1 cellular context compared by ENCODE assay signal in the genomic region with DNA sequence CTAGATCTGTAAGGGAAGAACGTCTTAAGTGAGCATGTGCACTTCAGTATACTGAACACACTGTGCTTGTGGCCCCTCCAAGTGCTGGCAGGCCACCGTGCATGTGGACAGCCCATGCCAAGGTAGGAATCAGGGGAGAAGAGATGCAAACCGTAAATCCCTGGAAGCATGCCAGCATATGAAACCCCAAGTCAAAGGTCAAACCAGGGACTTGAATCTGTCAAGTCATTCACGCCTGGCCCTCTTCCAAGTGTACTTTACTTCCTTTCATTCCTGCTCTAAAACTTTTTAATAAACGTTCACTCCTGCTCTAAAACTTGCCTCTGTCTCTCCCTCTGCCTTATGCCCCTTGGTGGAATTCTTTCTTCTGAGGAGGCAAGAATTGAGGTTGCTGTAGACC.
TF ChIP-seq lines count a peak whose summit lies in the region.

No MANE protein-coding gene starts in this region.

TF ChIP-seq in K562, 482 proteins besides CTCF, POLR2A, EP300 and RAD21 (continued from another document and continues in another):
- TF ChIP-seq, protein P1, sequence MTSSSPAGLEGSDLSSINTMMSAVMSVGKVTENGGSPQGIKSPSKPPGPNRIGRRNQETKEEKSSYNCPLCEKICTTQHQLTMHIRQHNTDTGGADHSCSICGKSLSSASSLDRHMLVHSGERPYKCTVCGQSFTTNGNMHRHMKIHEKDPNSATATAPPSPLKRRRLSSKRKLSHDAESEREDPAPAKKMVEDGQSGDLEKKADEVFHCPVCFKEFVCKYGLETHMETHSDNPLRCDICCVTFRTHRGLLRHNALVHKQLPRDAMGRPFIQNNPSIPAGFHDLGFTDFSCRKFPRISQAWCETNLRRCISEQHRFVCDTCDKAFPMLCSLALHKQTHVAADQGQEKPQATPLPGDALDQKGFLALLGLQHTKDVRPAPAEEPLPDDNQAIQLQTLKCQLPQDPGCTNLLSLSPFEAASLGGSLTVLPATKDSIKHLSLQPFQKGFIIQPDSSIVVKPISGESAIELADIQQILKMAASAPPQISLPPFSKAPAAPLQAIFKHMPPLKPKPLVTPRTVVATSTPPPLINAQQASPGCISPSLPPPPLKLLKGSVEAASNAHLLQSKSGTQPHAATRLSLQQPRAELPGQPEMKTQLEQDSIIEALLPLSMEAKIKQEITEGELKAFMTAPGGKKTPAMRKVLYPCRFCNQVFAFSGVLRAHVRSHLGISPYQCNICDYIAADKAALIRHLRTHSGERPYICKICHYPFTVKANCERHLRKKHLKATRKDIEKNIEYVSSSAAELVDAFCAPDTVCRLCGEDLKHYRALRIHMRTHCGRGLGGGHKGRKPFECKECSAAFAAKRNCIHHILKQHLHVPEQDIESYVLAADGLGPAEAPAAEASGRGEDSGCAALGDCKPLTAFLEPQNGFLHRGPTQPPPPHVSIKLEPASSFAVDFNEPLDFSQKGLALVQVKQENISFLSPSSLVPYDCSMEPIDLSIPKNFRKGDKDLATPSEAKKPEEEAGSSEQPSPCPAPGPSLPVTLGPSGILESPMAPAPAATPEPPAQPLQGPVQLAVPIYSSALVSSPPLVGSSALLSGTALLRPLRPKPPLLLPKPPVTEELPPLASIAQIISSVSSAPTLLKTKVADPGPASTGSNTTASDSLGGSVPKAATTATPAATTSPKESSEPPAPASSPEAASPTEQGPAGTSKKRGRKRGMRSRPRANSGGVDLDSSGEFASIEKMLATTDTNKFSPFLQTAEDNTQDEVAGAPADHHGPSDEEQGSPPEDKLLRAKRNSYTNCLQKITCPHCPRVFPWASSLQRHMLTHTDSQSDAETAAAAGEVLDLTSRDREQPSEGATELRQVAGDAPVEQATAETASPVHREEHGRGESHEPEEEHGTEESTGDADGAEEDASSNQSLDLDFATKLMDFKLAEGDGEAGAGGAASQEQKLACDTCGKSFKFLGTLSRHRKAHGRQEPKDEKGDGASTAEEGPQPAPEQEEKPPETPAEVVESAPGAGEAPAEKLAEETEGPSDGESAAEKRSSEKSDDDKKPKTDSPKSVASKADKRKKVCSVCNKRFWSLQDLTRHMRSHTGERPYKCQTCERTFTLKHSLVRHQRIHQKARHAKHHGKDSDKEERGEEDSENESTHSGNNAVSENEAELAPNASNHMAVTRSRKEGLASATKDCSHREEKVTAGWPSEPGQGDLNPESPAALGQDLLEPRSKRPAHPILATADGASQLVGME (CRISPR knock-in tag; IDR thresholded peaks at IDR 0.05), result no peak
- TF ChIP-seq PURB (CRISPR knock-in tag; IDR thresholded peaks at IDR 0.05; ENCODE audit: low read depth), result no peak
- TF ChIP-seq L3MBTL2 (IDR thresholded peaks at IDR 0.05), result peak; percentile 14; the same call in 1 of the 2 replicates
- TF ChIP-seq ZNF316 (IDR thresholded peaks at IDR 0.05), result peak; percentile 90
- no peak for TF ChIP-seq FIP1L1 (IDR thresholded peaks at IDR 0.05; ENCODE audit: low read depth, low read length, poor library complexity, severe bottlenecking)
- TF ChIP-seq MEIS2 (IDR thresholded peaks at IDR 0.05; ENCODE audit: partially characterized antibody), result no peak
- TF ChIP-seq CBFB (CRISPR knock-in tag; IDR thresholded peaks at IDR 0.05), result no peak
- TF ChIP-seq CBFA2T2 (conservative IDR thresholded peaks at IDR 0.05), result no peak
- TF ChIP-seq SRF (CRISPR knock-in tag; IDR thresholded peaks at IDR 0.05), result no peak
- TF ChIP-seq SMARCE1 (IDR thresholded peaks at IDR 0.05), result peak; percentile 30; the same call in 1 of the 2 replicates
- TF ChIP-seq, protein P2, sequence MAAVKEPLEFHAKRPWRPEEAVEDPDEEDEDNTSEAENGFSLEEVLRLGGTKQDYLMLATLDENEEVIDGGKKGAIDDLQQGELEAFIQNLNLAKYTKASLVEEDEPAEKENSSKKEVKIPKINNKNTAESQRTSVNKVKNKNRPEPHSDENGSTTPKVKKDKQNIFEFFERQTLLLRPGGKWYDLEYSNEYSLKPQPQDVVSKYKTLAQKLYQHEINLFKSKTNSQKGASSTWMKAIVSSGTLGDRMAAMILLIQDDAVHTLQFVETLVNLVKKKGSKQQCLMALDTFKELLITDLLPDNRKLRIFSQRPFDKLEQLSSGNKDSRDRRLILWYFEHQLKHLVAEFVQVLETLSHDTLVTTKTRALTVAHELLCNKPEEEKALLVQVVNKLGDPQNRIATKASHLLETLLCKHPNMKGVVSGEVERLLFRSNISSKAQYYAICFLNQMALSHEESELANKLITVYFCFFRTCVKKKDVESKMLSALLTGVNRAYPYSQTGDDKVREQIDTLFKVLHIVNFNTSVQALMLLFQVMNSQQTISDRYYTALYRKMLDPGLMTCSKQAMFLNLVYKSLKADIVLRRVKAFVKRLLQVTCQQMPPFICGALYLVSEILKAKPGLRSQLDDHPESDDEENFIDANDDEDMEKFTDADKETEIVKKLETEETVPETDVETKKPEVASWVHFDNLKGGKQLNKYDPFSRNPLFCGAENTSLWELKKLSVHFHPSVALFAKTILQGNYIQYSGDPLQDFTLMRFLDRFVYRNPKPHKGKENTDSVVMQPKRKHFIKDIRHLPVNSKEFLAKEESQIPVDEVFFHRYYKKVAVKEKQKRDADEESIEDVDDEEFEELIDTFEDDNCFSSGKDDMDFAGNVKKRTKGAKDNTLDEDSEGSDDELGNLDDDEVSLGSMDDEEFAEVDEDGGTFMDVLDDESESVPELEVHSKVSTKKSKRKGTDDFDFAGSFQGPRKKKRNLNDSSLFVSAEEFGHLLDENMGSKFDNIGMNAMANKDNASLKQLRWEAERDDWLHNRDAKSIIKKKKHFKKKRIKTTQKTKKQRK (IDR thresholded peaks at IDR 0.05; ENCODE audit: borderline replicate concordance, low read depth, low read length), result no peak
- TF ChIP-seq, protein P3, sequence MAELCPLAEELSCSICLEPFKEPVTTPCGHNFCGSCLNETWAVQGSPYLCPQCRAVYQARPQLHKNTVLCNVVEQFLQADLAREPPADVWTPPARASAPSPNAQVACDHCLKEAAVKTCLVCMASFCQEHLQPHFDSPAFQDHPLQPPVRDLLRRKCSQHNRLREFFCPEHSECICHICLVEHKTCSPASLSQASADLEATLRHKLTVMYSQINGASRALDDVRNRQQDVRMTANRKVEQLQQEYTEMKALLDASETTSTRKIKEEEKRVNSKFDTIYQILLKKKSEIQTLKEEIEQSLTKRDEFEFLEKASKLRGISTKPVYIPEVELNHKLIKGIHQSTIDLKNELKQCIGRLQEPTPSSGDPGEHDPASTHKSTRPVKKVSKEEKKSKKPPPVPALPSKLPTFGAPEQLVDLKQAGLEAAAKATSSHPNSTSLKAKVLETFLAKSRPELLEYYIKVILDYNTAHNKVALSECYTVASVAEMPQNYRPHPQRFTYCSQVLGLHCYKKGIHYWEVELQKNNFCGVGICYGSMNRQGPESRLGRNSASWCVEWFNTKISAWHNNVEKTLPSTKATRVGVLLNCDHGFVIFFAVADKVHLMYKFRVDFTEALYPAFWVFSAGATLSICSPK (IDR thresholded peaks at IDR 0.05; ENCODE audit: borderline replicate concordance), result no peak
- TF ChIP-seq MYC (IDR thresholded peaks at IDR 0.05; ENCODE audit: low read depth, low read length), result no peak
- no peak for TF ChIP-seq MYC (CRISPR knock-in tag; IDR thresholded peaks at IDR 0.05; ENCODE audit: borderline replicate concordance, low read depth)
- TF ChIP-seq NR2C2 (CRISPR knock-in tag; IDR thresholded peaks at IDR 0.05), result no peak
- TF ChIP-seq NR2C2 (tag; IDR thresholded peaks at IDR 0.05), result peak; percentile 89
- TF ChIP-seq ZNF354B (CRISPR knock-in tag; IDR thresholded peaks at IDR 0.05), result no peak
- TF ChIP-seq SOX6 (IDR thresholded peaks at IDR 0.05), result peak; percentile 11; the same call in 1 of the 2 replicates
- no peak for TF ChIP-seq ZNF583 (CRISPR knock-in tag; IDR thresholded peaks at IDR 0.05)
- peak; percentile 72 for TF ChIP-seq DPF2 (IDR thresholded peaks at IDR 0.05)
- no peak for TF ChIP-seq LCOR (CRISPR knock-in tag; IDR thresholded peaks at IDR 0.05)
- no peak for TF ChIP-seq SIN3B (IDR thresholded peaks at IDR 0.05; ENCODE audit: low read depth)
- TF ChIP-seq, protein P4, sequence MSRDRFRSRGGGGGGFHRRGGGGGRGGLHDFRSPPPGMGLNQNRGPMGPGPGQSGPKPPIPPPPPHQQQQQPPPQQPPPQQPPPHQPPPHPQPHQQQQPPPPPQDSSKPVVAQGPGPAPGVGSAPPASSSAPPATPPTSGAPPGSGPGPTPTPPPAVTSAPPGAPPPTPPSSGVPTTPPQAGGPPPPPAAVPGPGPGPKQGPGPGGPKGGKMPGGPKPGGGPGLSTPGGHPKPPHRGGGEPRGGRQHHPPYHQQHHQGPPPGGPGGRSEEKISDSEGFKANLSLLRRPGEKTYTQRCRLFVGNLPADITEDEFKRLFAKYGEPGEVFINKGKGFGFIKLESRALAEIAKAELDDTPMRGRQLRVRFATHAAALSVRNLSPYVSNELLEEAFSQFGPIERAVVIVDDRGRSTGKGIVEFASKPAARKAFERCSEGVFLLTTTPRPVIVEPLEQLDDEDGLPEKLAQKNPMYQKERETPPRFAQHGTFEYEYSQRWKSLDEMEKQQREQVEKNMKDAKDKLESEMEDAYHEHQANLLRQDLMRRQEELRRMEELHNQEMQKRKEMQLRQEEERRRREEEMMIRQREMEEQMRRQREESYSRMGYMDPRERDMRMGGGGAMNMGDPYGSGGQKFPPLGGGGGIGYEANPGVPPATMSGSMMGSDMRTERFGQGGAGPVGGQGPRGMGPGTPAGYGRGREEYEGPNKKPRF (IDR thresholded peaks at IDR 0.05; ENCODE audit: low read depth, low read length), result no peak
- peak in 1 of 2 experiments; percentile 90; a peak in 2 of 3 replicates for TF ChIP-seq CBX3 (IDR thresholded peaks at IDR 0.05; ENCODE audit: borderline replicate concordance in 1 of 2, low read length in 2 of 2)
- no peak for TF ChIP-seq ZNF143 (CRISPR knock-in tag; IDR thresholded peaks at IDR 0.05)
- TF ChIP-seq, protein P5, sequence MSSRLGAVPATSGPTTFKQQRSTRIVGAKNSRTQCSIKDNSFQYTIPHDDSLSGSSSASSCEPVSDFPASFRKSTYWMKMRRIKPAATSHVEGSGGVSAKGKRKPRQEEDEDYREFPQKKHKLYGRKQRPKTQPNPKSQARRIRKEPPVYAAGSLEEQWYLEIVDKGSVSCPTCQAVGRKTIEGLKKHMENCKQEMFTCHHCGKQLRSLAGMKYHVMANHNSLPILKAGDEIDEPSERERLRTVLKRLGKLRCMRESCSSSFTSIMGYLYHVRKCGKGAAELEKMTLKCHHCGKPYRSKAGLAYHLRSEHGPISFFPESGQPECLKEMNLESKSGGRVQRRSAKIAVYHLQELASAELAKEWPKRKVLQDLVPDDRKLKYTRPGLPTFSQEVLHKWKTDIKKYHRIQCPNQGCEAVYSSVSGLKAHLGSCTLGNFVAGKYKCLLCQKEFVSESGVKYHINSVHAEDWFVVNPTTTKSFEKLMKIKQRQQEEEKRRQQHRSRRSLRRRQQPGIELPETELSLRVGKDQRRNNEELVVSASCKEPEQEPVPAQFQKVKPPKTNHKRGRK (tag; IDR thresholded peaks at IDR 0.05), result no peak
- TF ChIP-seq, protein P6, sequence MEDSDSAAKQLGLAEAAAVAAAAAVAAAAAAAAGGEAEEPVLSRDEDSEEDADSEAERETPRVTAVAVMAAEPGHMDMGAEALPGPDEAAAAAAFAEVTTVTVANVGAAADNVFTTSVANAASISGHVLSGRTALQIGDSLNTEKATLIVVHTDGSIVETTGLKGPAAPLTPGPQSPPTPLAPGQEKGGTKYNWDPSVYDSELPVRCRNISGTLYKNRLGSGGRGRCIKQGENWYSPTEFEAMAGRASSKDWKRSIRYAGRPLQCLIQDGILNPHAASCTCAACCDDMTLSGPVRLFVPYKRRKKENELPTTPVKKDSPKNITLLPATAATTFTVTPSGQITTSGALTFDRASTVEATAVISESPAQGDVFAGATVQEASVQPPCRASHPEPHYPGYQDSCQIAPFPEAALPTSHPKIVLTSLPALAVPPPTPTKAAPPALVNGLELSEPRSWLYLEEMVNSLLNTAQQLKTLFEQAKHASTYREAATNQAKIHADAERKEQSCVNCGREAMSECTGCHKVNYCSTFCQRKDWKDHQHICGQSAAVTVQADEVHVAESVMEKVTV (CRISPR knock-in tag; IDR thresholded peaks at IDR 0.05), result no peak
- peak; percentile 75 for TF ChIP-seq MAFK (IDR thresholded peaks at IDR 0.05; ENCODE audit: low read length)
- TF ChIP-seq ZBED1 (IDR thresholded peaks at IDR 0.05), result no peak
- no peak for TF ChIP-seq RAD51 (IDR thresholded peaks at IDR 0.05; ENCODE audit: borderline replicate concordance, low read depth)
- TF ChIP-seq ZNF263 (CRISPR knock-in tag; IDR thresholded peaks at IDR 0.05; ENCODE audit: borderline replicate concordance), result no peak
- TF ChIP-seq NFIX (CRISPR knock-in tag; IDR thresholded peaks at IDR 0.05; ENCODE audit: low read depth), result peak; percentile 42; the same call in 1 of the 2 replicates
- 0 out of 2 replicates have a peak, but pooled peaks have one; percentile 39 for TF ChIP-seq GATAD2A (IDR thresholded peaks at IDR 0.05)
- TF ChIP-seq POLR2AphosphoS5 (IDR thresholded peaks at IDR 0.05; ENCODE audit: control insufficient read depth, insufficient read depth, low read depth, low read length), result 0 out of 2 replicates have a peak, but pooled peaks have one; percentile 26
- TF ChIP-seq HNRNPLL (IDR thresholded peaks at IDR 0.05; ENCODE audit: low read depth, low read length, poor library complexity, severe bottlenecking), result no peak
- TF ChIP-seq, protein P7, sequence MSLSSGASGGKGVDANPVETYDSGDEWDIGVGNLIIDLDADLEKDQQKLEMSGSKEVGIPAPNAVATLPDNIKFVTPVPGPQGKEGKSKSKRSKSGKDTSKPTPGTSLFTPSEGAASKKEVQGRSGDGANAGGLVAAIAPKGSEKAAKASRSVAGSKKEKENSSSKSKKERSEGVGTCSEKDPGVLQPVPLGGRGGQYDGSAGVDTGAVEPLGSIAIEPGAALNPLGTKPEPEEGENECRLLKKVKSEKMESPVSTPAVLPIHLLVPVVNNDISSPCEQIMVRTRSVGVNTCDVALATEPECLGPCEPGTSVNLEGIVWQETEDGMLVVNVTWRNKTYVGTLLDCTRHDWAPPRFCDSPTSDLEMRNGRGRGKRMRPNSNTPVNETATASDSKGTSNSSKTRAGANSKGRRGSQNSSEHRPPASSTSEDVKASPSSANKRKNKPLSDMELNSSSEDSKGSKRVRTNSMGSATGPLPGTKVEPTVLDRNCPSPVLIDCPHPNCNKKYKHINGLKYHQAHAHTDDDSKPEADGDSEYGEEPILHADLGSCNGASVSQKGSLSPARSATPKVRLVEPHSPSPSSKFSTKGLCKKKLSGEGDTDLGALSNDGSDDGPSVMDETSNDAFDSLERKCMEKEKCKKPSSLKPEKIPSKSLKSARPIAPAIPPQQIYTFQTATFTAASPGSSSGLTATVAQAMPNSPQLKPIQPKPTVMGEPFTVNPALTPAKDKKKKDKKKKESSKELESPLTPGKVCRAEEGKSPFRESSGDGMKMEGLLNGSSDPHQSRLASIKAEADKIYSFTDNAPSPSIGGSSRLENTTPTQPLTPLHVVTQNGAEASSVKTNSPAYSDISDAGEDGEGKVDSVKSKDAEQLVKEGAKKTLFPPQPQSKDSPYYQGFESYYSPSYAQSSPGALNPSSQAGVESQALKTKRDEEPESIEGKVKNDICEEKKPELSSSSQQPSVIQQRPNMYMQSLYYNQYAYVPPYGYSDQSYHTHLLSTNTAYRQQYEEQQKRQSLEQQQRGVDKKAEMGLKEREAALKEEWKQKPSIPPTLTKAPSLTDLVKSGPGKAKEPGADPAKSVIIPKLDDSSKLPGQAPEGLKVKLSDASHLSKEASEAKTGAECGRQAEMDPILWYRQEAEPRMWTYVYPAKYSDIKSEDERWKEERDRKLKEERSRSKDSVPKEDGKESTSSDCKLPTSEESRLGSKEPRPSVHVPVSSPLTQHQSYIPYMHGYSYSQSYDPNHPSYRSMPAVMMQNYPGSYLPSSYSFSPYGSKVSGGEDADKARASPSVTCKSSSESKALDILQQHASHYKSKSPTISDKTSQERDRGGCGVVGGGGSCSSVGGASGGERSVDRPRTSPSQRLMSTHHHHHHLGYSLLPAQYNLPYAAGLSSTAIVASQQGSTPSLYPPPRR (CRISPR knock-in tag; IDR thresholded peaks at IDR 0.05; ENCODE audit: borderline replicate concordance), result no peak
- TF ChIP-seq NR2C1 (IDR thresholded peaks at IDR 0.05), result peak; percentile 89
- peak; percentile 91 for TF ChIP-seq NR2C1 (tag; IDR thresholded peaks at IDR 0.05)
- no peak for TF ChIP-seq RBBP5 (IDR thresholded peaks at IDR 0.05; ENCODE audit: borderline replicate concordance, insufficient read depth, low read length, poor library complexity, severe bottlenecking)
